In the genomic region with DNA sequence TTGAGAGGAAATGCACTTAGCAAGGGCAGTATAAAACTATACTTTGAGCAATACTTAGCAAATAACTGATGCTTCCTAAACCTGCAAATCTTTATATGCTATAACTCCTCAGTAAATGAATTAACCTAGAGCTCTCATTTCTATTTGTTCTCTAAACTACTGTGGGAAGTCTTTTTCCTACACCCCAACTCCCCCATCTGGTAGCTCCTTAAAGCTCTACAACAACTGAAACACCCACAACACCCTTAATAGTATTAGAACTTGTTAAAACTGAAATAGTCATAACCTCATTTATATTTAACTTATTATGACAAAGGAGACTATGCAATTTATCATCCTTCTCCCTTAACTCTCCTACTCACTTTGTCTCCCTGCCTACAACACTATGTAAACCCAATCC, we compare ENCODE assay signal across 17 cellular contexts. TPM values are rescaled to one million over a fixed set of nuclear protein-coding genes. Genes with fewer than 3 reads are reported as not detected.
DNase-seq lines count a peak whose midpoint lies in the region; ATAC-seq, FAIRE-seq and TF ChIP-seq lines count a peak whose summit lies in the region.
"Had no signal": no experiment of that assay in that cellular context is flagged by ENCODE, and none has a peak within 500 bp of the region (broad histone marks: within the 10 kb centered on the region; RNA-seq: fewer than 3 reads in every experiment).

No MANE protein-coding gene starts in this region.

- no peaks in the 10 kb centered on the region for H3K27me3 ChIP-seq in AG04450 (ENCODE audit: control insufficient read depth, insufficient read depth, low read length)
- no peaks in the 10 kb centered on the region for H3K27me3 ChIP-seq in H9 (ENCODE audit: insufficient read depth, low read length)
- peaks cover 7% of the 10 kb centered on the region for H3K27me3 ChIP-seq in foreskin keratinocyte
- no peaks in the 10 kb centered on the region for H3K27me3 ChIP-seq in sigmoid colon
- H3K27me3 ChIP-seq: BE2C had no signal

- intact Hi-C loops in sigmoid colon (cut with DNase I), result no loop called here

- H3K23me2 ChIP-seq in H9 (ENCODE audit: insufficient read length, low read depth, low read length, poor library complexity, severe bottlenecking), result no peaks in the 10 kb centered on the region

- H4K5ac ChIP-seq in H9 (ENCODE audit: insufficient read length, low read depth, low read length), result no peak overlapping the region

- H3K79me2 ChIP-seq in H9 (ENCODE audit: insufficient read depth, low read length), result no peaks in the 10 kb centered on the region

- no peak overlapping the region for H3K56ac ChIP-seq in H9 (ENCODE audit: insufficient read length, low read depth, low read length)

- no peak overlapping the region for H3K4me2 ChIP-seq in H9 (ENCODE audit: insufficient read depth, insufficient read length, low read length)

- no peaks in the 10 kb centered on the region for H3K27me3 Mint-ChIP-seq in H9 (ENCODE audit: low read depth)
- H3K27me3 Mint-ChIP-seq: CD4-positive, alpha-beta memory T cell had no signal

- H3K14ac ChIP-seq in H9 (ENCODE audit: insufficient read depth, low read length), result no peak overlapping the region

- DNase-seq in AG04450 (ENCODE audit: low read depth, low spot score) (no peak), H9 (no peak), choroid plexus epithelial cell (ENCODE audit: low read depth) (peak; percentile 53), foreskin keratinocyte (no peak), GM10266 (ENCODE audit: extremely low spot score) (no peak), sigmoid colon (no peak), RCC 7860 (ENCODE audit: low spot score) (no peak)
- DNase-seq: BE2C; CD4-positive, alpha-beta memory T cell; KG1; NCI-H1048; NCI-H2107; NCI-H226; NCI-H526; NK-92 treated with Interleukin-12 subunit alpha and Interleukin-12 subunit beta, amount 100 ng/mL, for 24 hours had no signal

- H2BK20ac ChIP-seq in H9 (ENCODE audit: low read depth, low read length, poor library complexity, severe bottlenecking), result no peak overlapping the region

- no peaks in the 10 kb centered on the region for H3K79me1 ChIP-seq in H9 (ENCODE audit: insufficient read depth, low read depth, low read length, poor library complexity, severe bottlenecking)

- TF ChIP-seq CTCF in AG04450 (IDR thresholded peaks at IDR 0.05; ENCODE audit: low read depth, low read length) (0 out of 2 replicates have a peak, but pooled peaks have one; percentile 1), H9 (conservative IDR thresholded peaks at IDR 0.05) (peak; percentile 36; the same call in 2 of the 3 replicates), choroid plexus epithelial cell (conservative IDR thresholded peaks at IDR 0.05; ENCODE audit: low read depth, low read length) (peak; percentile 39), foreskin keratinocyte (conservative IDR thresholded peaks at IDR 0.05) (peak; percentile 20), GM10266 (IDR thresholded peaks at IDR 0.05; ENCODE audit: control insufficient read depth, insufficient read depth, low read depth, missing control alignments) (no peak), sigmoid colon (IDR thresholded peaks at IDR 0.05) (no peak)

- no peaks in the 10 kb centered on the region for H3K36me3 Mint-ChIP-seq in H9 (ENCODE audit: insufficient read depth in 1 of 3, low read depth in 3 of 3)
- H3K36me3 Mint-ChIP-seq: CD4-positive, alpha-beta memory T cell had no signal

- H2AK5ac ChIP-seq in H9 (ENCODE audit: insufficient read length, low read length), result no peak overlapping the region

- no peak overlapping the region for H3K27ac Mint-ChIP-seq in H9

- no peak overlapping the region for H4K91ac ChIP-seq in H9 (ENCODE audit: insufficient read length, low read depth, low read length)

- H3K4me1 ChIP-seq in H9 (ENCODE audit: insufficient read depth, low read length) (no peaks in the 10 kb centered on the region), foreskin keratinocyte (no peaks in the 10 kb centered on the region), sigmoid colon (no peaks in the 10 kb centered on the region)
- H3K4me1 ChIP-seq: BE2C had no signal

- no peaks in the 10 kb centered on the region for H4K20me1 ChIP-seq in H9 (ENCODE audit: control insufficient read depth, insufficient read depth, insufficient read length)

- no peak overlapping the region for H3K23ac ChIP-seq in H9 (ENCODE audit: insufficient read length, low read depth, low read length)

- no peak overlapping the region for H3K9ac ChIP-seq in H9 (ENCODE audit: extremely low read depth, insufficient read length, low read length)

- ATAC-seq in foreskin keratinocyte, result no peak
- no peak for ATAC-seq in HG03439 (IDR thresholded peaks at IDR 0.05; ENCODE audit: unreplicated experiment)

- no peaks in the 10 kb centered on the region for H3K36me3 ChIP-seq in sigmoid colon
- H3K36me3 ChIP-seq: BE2C had no signal

- no peak for FAIRE-seq in RCC 7860 (lab: Jason Lieb, UNC)

- no peak overlapping the region for H3T11ph ChIP-seq in H9 (ENCODE audit: low read length)

- H3K9me3 Mint-ChIP-seq in H9, result no peaks in the 10 kb centered on the region

- no peak overlapping the region for H2BK15ac ChIP-seq in H9 (ENCODE audit: low read depth, low read length)

- TF ChIP-seq EP300 in sigmoid colon (IDR thresholded peaks at IDR 0.05), result no peak

- H3K4me3 Mint-ChIP-seq in H9, result no peak overlapping the region
- H3K4me3 Mint-ChIP-seq: CD4-positive, alpha-beta memory T cell had no signal

- peaks cover 3 to 5% of the 10 kb centered on the region in 2 experiments for H3K4me1 Mint-ChIP-seq in H9
- H3K4me1 Mint-ChIP-seq: CD4-positive, alpha-beta memory T cell had no signal

- H3K4me3 ChIP-seq in AG04450 (ENCODE audit: low read depth, low read length) (no peak overlapping the region), choroid plexus epithelial cell (ENCODE audit: low read depth, low read length) (no peak overlapping the region), sigmoid colon (no peak overlapping the region)
- H3K4me3 ChIP-seq: SK-N-MC had no signal

- no peak for TF ChIP-seq POLR2A in sigmoid colon (IDR thresholded peaks at IDR 0.05)

- POLR2A ChIA-PET in AG04450 (lab: Yijun Ruan, JAX), result no interaction called here

- CTCF ChIA-PET in AG04450 (lab: Charles Lee), result no interaction called here

- H2BK5ac ChIP-seq in H9 (ENCODE audit: insufficient read length, low read length), result no peak overlapping the region

- no peak overlapping the region for H2BK12ac ChIP-seq in H9 (ENCODE audit: insufficient read length, low read depth, low read length)

- H2BK120ac ChIP-seq in H9 (ENCODE audit: low read depth, low read length, poor library complexity, severe bottlenecking), result no peak overlapping the region

- H3K9me3 ChIP-seq in AG04450 (ENCODE audit: control insufficient read depth, insufficient read depth, low read length), result no peaks in the 10 kb centered on the region
- no peaks in the 10 kb centered on the region for H3K9me3 ChIP-seq in H9 (ENCODE audit: control insufficient read depth, low read depth, low read length)
- H3K9me3 ChIP-seq in sigmoid colon, result no peaks in the 10 kb centered on the region
- H3K9me3 ChIP-seq: BE2C had no signal

- H4K8ac ChIP-seq in H9 (replicated peaks; ENCODE audit: insufficient read length, low read depth, low read length), result no peak overlapping the region

- H3K4ac ChIP-seq in H9 (ENCODE audit: low read depth, low read length), result no peak overlapping the region

- H3K18ac ChIP-seq in H9 (ENCODE audit: insufficient read length, low read depth, low read length), result no peak overlapping the region

- H2AFZ ChIP-seq in H9 (ENCODE audit: low read length), result no peak overlapping the region

- H3K27ac ChIP-seq in AG04450 (ENCODE audit: low read depth, low read length), result no peak overlapping the region
- H3K27ac ChIP-seq in H9 (ENCODE audit: insufficient read length, low read depth, low read length), result no peak overlapping the region
- no peak overlapping the region for H3K27ac ChIP-seq in foreskin keratinocyte
- no peak overlapping the region for H3K27ac ChIP-seq in sigmoid colon
- H3K27ac ChIP-seq: SK-N-MC had no signal

RNA-seq across cellular contexts. Expression of gene GUCY1A2, which starts 43.4 kb away (rescaled TPM):
- polyA plus RNA-seq in AG04450 (2011; rRNA removed) (0.04 TPM in 2 replicates), foreskin keratinocyte (not detected in 2 replicates), sigmoid colon (under 1 TPM in 2 of 3 donors, not detected in 1; under 0.01 to 0.35 TPM)
- polyA minus RNA-seq in AG04450 (2011; rRNA and poly(A)+ RNA removed), result 0.14 and 0.30 TPM in 2 replicates
- total RNA-seq in H9 (2021) (0.55 and 0.70 TPM in 2 replicates), foreskin keratinocyte (not detected in 2 replicates), sigmoid colon (1 to 10 TPM; 1.5 to 2.9 (median 2.3) TPM)
- polyA plus RNA-seq: CD4-positive, alpha-beta memory T cell had no signal

Comparison
In these comparisons a context has a peak if more than half of its experiments do, and no peak if none do; other contexts are left out.
1. CTCF ChIP-seq: peak in AG04450 (single experiment), H9 (single experiment), choroid plexus epithelial cell (single experiment) and foreskin keratinocyte (single experiment); none in GM10266 (single experiment) and sigmoid colon (0 of 4).